ENCODE assay signal across 14 cellular contexts in genomic region chr2:152440049-152440448, GRCh38.
"Had no signal": no experiment of that assay in that cellular context is flagged by ENCODE, and none has a peak within 500 bp of the region (broad histone marks: within the 10 kb centered on the region; RNA-seq: fewer than 3 reads in every experiment).

No MANE protein-coding gene starts in this region.

- H3K4me1 ChIP-seq: right lobe of liver had no signal

- H3K36me3 Mint-ChIP-seq: activated CD8-positive, alpha-beta memory T cell treated with anti-CD3 and anti-CD28 coated beads, Interleukin-2, amount 10 ng/mL, durations not matched to agents 7 days and 5 days; activated naive CD4-positive, alpha-beta T cell treated with anti-CD3 and anti-CD28 coated beads, Interleukin-2, amount 10 ng/mL, durations not matched to agents 7 days and 5 days had no signal

- DNase-seq: activated CD4-positive, alpha-beta T cell treated with anti-CD3 and anti-CD28 coated beads, Interleukin-2, amount 50 U/mL, for 48 hours; activated CD8-positive, alpha-beta memory T cell treated with anti-CD3 and anti-CD28 coated beads, Interleukin-2, amount 10 ng/mL, durations not matched to agents 7 days and 5 days; activated naive CD4-positive, alpha-beta T cell treated with anti-CD3 and anti-CD28 coated beads, Interleukin-2, amount 10 ng/mL, durations not matched to agents 7 days and 5 days; activated T-cell treated with anti-CD3 and anti-CD28 coated beads, Interleukin-2, amount 50 U/mL, for 1 hour; midbrain; right lobe of liver; stimulated activated naive CD8-positive, alpha-beta T cell treated with anti-CD3 and anti-CD28 coated beads, Interleukin-15, amount 100 ng/mL, for 72 hours; SW 1271; thyroid gland had no signal

- H3K4me3 Mint-ChIP-seq: activated CD8-positive, alpha-beta memory T cell treated with anti-CD3 and anti-CD28 coated beads, Interleukin-2, amount 10 ng/mL, durations not matched to agents 7 days and 5 days; activated naive CD4-positive, alpha-beta T cell treated with anti-CD3 and anti-CD28 coated beads, Interleukin-2, amount 10 ng/mL, durations not matched to agents 7 days and 5 days; neural crest cell; stimulated activated naive CD8-positive, alpha-beta T cell treated with anti-CD3 and anti-CD28 coated beads, Interleukin-15, amount 100 ng/mL, for 72 hours; T-helper 2 cell treated with Interferon-gamma antibody and Interleukin-4, amounts not matched to agents 5 μg/mL and 100 μg/mL, for 36 hours had no signal

- H3K4me3 ChIP-seq: esophagus muscularis mucosa, right lobe of liver, thyroid gland, vagina had no signal

- H3K27ac ChIP-seq: esophagus muscularis mucosa, right lobe of liver, thyroid gland, vagina, VCaP had no signal

- H3K9me3 ChIP-seq: esophagus muscularis mucosa, right lobe of liver, thyroid gland, vagina had no signal

- H3K27ac Mint-ChIP-seq: activated CD8-positive, alpha-beta memory T cell treated with anti-CD3 and anti-CD28 coated beads, Interleukin-2, amount 10 ng/mL, durations not matched to agents 7 days and 5 days; activated naive CD4-positive, alpha-beta T cell treated with anti-CD3 and anti-CD28 coated beads, Interleukin-2, amount 10 ng/mL, durations not matched to agents 7 days and 5 days; stimulated activated naive CD8-positive, alpha-beta T cell treated with anti-CD3 and anti-CD28 coated beads, Interleukin-15, amount 100 ng/mL, for 72 hours; T-helper 2 cell treated with Interferon-gamma antibody and Interleukin-4, amounts not matched to agents 5 μg/mL and 100 μg/mL, for 36 hours had no signal

- H3K27me3 Mint-ChIP-seq: activated naive CD4-positive, alpha-beta T cell treated with anti-CD3 and anti-CD28 coated beads, Interleukin-2, amount 10 ng/mL, durations not matched to agents 7 days and 5 days had no signal

- H3K36me3 ChIP-seq: esophagus muscularis mucosa, right lobe of liver, thyroid gland, vagina had no signal

- ATAC-seq: activated CD8-positive, alpha-beta memory T cell treated with anti-CD3 and anti-CD28 coated beads, Interleukin-2, amount 10 ng/mL, durations not matched to agents 7 days and 5 days; stimulated activated naive CD8-positive, alpha-beta T cell treated with anti-CD3 and anti-CD28 coated beads, Interleukin-15, amount 100 ng/mL, for 72 hours had no signal

- H3K9me3 Mint-ChIP-seq: activated naive CD4-positive, alpha-beta T cell treated with anti-CD3 and anti-CD28 coated beads, Interleukin-2, amount 10 ng/mL, durations not matched to agents 7 days and 5 days; neural crest cell; stimulated activated naive CD8-positive, alpha-beta T cell treated with anti-CD3 and anti-CD28 coated beads, Interleukin-15, amount 100 ng/mL, for 72 hours; T-helper 2 cell treated with Interferon-gamma antibody and Interleukin-4, amounts not matched to agents 5 μg/mL and 100 μg/mL, for 36 hours had no signal

- H3K4me1 Mint-ChIP-seq: activated CD8-positive, alpha-beta memory T cell treated with anti-CD3 and anti-CD28 coated beads, Interleukin-2, amount 10 ng/mL, durations not matched to agents 7 days and 5 days; activated naive CD4-positive, alpha-beta T cell treated with anti-CD3 and anti-CD28 coated beads, Interleukin-2, amount 10 ng/mL, durations not matched to agents 7 days and 5 days; stimulated activated naive CD8-positive, alpha-beta T cell treated with anti-CD3 and anti-CD28 coated beads, Interleukin-15, amount 100 ng/mL, for 72 hours had no signal

- H3K27me3 ChIP-seq: esophagus muscularis mucosa, right lobe of liver, thyroid gland, vagina had no signal
